ENCODE assay signal across 9 cellular contexts in genomic region chr15:44736261-44736765, GRCh38. TPM values are rescaled to one million over a fixed set of nuclear protein-coding genes. Genes with fewer than 3 reads are reported as not detected.
A peak's percentile ranks its signal among the peaks of the same experiment; 100 is the strongest.
DNase-seq lines count a peak whose midpoint lies in the region; ATAC-seq and TF ChIP-seq lines count a peak whose summit lies in the region.
"Had no signal": no experiment of that assay in that cellular context is flagged by ENCODE, and none has a peak within 500 bp of the region (broad histone marks: within the 10 kb centered on the region; RNA-seq: fewer than 3 reads in every experiment).

A gene with protein sequence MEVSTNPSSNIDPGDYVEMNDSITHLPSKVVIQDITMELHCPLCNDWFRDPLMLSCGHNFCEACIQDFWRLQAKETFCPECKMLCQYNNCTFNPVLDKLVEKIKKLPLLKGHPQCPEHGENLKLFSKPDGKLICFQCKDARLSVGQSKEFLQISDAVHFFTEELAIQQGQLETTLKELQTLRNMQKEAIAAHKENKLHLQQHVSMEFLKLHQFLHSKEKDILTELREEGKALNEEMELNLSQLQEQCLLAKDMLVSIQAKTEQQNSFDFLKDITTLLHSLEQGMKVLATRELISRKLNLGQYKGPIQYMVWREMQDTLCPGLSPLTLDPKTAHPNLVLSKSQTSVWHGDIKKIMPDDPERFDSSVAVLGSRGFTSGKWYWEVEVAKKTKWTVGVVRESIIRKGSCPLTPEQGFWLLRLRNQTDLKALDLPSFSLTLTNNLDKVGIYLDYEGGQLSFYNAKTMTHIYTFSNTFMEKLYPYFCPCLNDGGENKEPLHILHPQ (plus strand): TSS chr15:44736528. CDS start chr15:44736705, 177 bp downstream.

- no peak within 1 kb of the TSS for H2AFZ ChIP-seq in PC-3 (ENCODE audit: low read length)

- intact Hi-C loops in PC-3 (cut with micrococcal nuclease) = loop anchor here (5.0 kb wide), 1 partner anchor 154 kb away; no protein-coding TSS in a partner anchor

- H3K27ac ChIP-seq in PC-3 (ENCODE audit: low read length) (no peak within 1 kb of the TSS), cardiac muscle cell (peak within 1 kb of the TSS; percentile 4)

- H3K4me1 Mint-ChIP-seq in stimulated activated effector memory CD8-positive, alpha-beta T cell treated with anti-CD3 and anti-CD28 coated beads, Interleukin-12 subunit alpha, Interleukin-12 subunit beta, amount 100 ng/mL, for 72 hours = peaks cover 55% of the 10 kb centered on the region

- CTCF ChIA-PET in PC-3 (lab: Charles Lee) = interaction anchor here (0.5 to 4.5 kb wide), 6 partner anchors 23 to 152 kb away, joined by 3 to 86 read pairs (median 4); partner anchors contain the start of gene SPG11

- H3F3A ChIP-seq in PC-3 (ENCODE audit: low read length, unreplicated experiment) = no peaks in the 10 kb centered on the region

- no peak for DNase-seq in PC-3
- no peak for DNase-seq in cardiac muscle cell (ENCODE audit: low read depth in 1 of 2, low spot score in 1 of 2)
- DNase-seq in stimulated activated effector memory CD8-positive, alpha-beta T cell treated with anti-CD3 and anti-CD28 coated beads, Interleukin-12 subunit alpha, Interleukin-12 subunit beta, amount 100 ng/mL, for 72 hours (ENCODE audit: low spot score in 2 of 2) = no peak
- no peak for DNase-seq in NCI-H2081 (lab: John Stamatoyannopoulos, UW)
- DNase-seq in OCI-M2 (lab: John Stamatoyannopoulos, UW; ENCODE audit: unreplicated experiment) = no peak
- DNase-seq in cerebellar cortex (ENCODE audit: low spot score) = no peak
- no peak for DNase-seq in HAP-1 (ENCODE audit: low spot score in 2 of 2)
- DNase-seq: stimulated activated CD4-positive, alpha-beta T cell treated with anti-CD3 and anti-CD28 coated beads, Interleukin-4, amount 100 ng/mL, for 1 hour had no signal

- no TSS peak for BruUV-seq in PC-3 (replicated peaks; lab: Mats Ljungman, UMichigan)

- H3K4me3 ChIP-seq in PC-3 (ENCODE audit: low read length) (no peak within 1 kb of the TSS), cardiac muscle cell (no peak within 1 kb of the TSS), HAP-1 (no peak within 1 kb of the TSS)

- peak within 1 kb of the TSS; percentile 98 for H3K27ac Mint-ChIP-seq in stimulated activated effector memory CD8-positive, alpha-beta T cell treated with anti-CD3 and anti-CD28 coated beads, Interleukin-12 subunit alpha, Interleukin-12 subunit beta, amount 100 ng/mL, for 72 hours

- H3K36me3 Mint-ChIP-seq in stimulated activated effector memory CD8-positive, alpha-beta T cell treated with anti-CD3 and anti-CD28 coated beads, Interleukin-12 subunit alpha, Interleukin-12 subunit beta, amount 100 ng/mL, for 72 hours = peaks cover 20% of the 10 kb centered on the region

- H3K9me3 Mint-ChIP-seq in stimulated activated effector memory CD8-positive, alpha-beta T cell treated with anti-CD3 and anti-CD28 coated beads, Interleukin-12 subunit alpha, Interleukin-12 subunit beta, amount 100 ng/mL, for 72 hours = no peaks in the 10 kb centered on the region

- H3K36me3 ChIP-seq in PC-3 (ENCODE audit: low read depth, low read length) (no peaks in the 10 kb centered on the region), cardiac muscle cell (no peaks in the 10 kb centered on the region), HAP-1 (replicated peaks) (peaks cover 10% of the 10 kb centered on the region)

- in situ Hi-C loops in HAP-1 (cut with MboI; ENCODE audit: low sequenced_read_pairs) = loop anchor here (10.0 kb wide), 1 partner anchor 152 kb away; no protein-coding TSS in a partner anchor

- H3K4me1 ChIP-seq in PC-3 (ENCODE audit: insufficient read depth, low read length) (no peaks in the 10 kb centered on the region), cardiac muscle cell (ENCODE audit: low read depth) (no peaks in the 10 kb centered on the region), HAP-1 (no peaks in the 10 kb centered on the region)

- peak; percentile 23 for TF ChIP-seq POLR2A in GM19099 (IDR thresholded peaks at IDR 0.05; ENCODE audit: extremely low read depth, insufficient read length, low read depth)

- no peaks in the 10 kb centered on the region for H3K9me2 ChIP-seq in PC-3 (replicated peaks; ENCODE audit: low read length)

- no peaks in the 10 kb centered on the region for H3K79me2 ChIP-seq in PC-3 (ENCODE audit: low read length)

- H3K9ac ChIP-seq in PC-3 (ENCODE audit: low read length) = no peak within 1 kb of the TSS

- H4K20me1 ChIP-seq in PC-3 (ENCODE audit: low read length) = no peaks in the 10 kb centered on the region

- H3K27me3 ChIP-seq in PC-3 (ENCODE audit: low read length) (no peaks in the 10 kb centered on the region), cardiac muscle cell (no peaks in the 10 kb centered on the region), HAP-1 (ENCODE audit: low read depth) (no peaks in the 10 kb centered on the region)

- no peaks in the 10 kb centered on the region for H3K9me3 ChIP-seq in PC-3 (ENCODE audit: low read length)
- H3K9me3 ChIP-seq in cardiac muscle cell (ENCODE audit: low read depth) = no peaks in the 10 kb centered on the region
- H3K9me3 ChIP-seq in HAP-1 = no peaks in the 10 kb centered on the region

- no peak for ATAC-seq in PC-3
- peak; percentile 53 for ATAC-seq in stimulated activated effector memory CD8-positive, alpha-beta T cell treated with anti-CD3 and anti-CD28 coated beads, Interleukin-12 subunit alpha, Interleukin-12 subunit beta, amount 100 ng/mL, for 72 hours

- TF ChIP-seq CTCF in PC-3 (conservative IDR thresholded peaks at IDR 0.05; ENCODE audit: low read depth, low read length) = no peak
- no peak for TF ChIP-seq CTCF in cardiac muscle cell (IDR thresholded peaks at IDR 0.05; ENCODE audit: low read depth, low read length)

- no peak within 1 kb of the TSS for H3K4me2 ChIP-seq in PC-3 (ENCODE audit: low read length)

- H3K4me3 Mint-ChIP-seq in stimulated activated effector memory CD8-positive, alpha-beta T cell treated with anti-CD3 and anti-CD28 coated beads, Interleukin-12 subunit alpha, Interleukin-12 subunit beta, amount 100 ng/mL, for 72 hours = peak within 1 kb of the TSS; percentile 81

- POLR2A ChIA-PET in PC-3 (lab: Charles Lee; ENCODE audit: unreplicated experiment) = interaction anchor here (0.6 to 0.7 kb wide), 3 partner anchors 22 to 113 kb away, joined by 3 to 6 read pairs (median 5); no protein-coding TSS in a partner anchor

RNA-seq across cellular contexts. Expression of the gene that starts here (rescaled TPM):
- 8.2 and 10.8 TPM in 2 replicates for total RNA-seq in PC-3 (2014; rRNA removed)
- total RNA-seq in cardiac muscle cell = 35.3 and 37.1 TPM in 2 replicates
- polyA plus RNA-seq in cardiac muscle cell = 20.3 and 31.2 TPM in 2 replicates
